In genomic region chr11:134412508-134413333, GRCh38 we compare ENCODE assay signal across 8 cellular contexts. TPM values are rescaled to one million over a fixed set of nuclear protein-coding genes. Genes with fewer than 3 reads are reported as not detected.
DNase-seq lines count a peak whose midpoint lies in the region; ATAC-seq and TF ChIP-seq lines count a peak whose summit lies in the region.

No MANE protein-coding gene starts in this region.

- TF ChIP-seq CTCF in coronary artery (IDR thresholded peaks at IDR 0.05), result no peak
- TF ChIP-seq CTCF in natural killer cell (IDR thresholded peaks at IDR 0.05), result no peak

- peak; percentile 55 to 61 (median 57) for ATAC-seq in natural killer cell
- ATAC-seq in HG03139 (IDR thresholded peaks at IDR 0.05; ENCODE audit: unreplicated experiment), result no peak
- ATAC-seq in HG03354 (IDR thresholded peaks at IDR 0.05; ENCODE audit: poor library complexity, severe bottlenecking, unreplicated experiment), result no peak

- H3K27me3 Mint-ChIP-seq in natural killer cell (ENCODE audit: low read depth in 2 of 2), result peaks cover 23 to 32% of the 10 kb centered on the region in 2 donors

- H3K4me1 Mint-ChIP-seq in natural killer cell, result peaks cover 41 to 58% of the 10 kb centered on the region in 2 donors

- peak overlapping the region; percentile 79 for H3K4me3 Mint-ChIP-seq in natural killer cell

- H3K9me3 Mint-ChIP-seq in natural killer cell, result no peaks in the 10 kb centered on the region

- intact Hi-C loops in natural killer cell (cut with micrococcal nuclease), result no loop called here

- no peaks in the 10 kb centered on the region for H3K36me3 Mint-ChIP-seq in natural killer cell

- H3K4me3 ChIP-seq in coronary artery, result peak overlapping the region; percentile 70

- H3K27ac Mint-ChIP-seq in natural killer cell, result peak overlapping the region; percentile 24 to 44

- H3K27ac ChIP-seq in coronary artery, result no peak overlapping the region

- DNase-seq in DMS53 treated with DMSO at 0.1 percent for 48 hours (lab: John Stamatoyannopoulos, UW; ENCODE audit: unreplicated experiment) (peak; percentile 35), NCI-H69 (lab: John Stamatoyannopoulos, UW) (peak; percentile 74), coronary artery (ENCODE audit: low spot score) (no peak), natural killer cell (no peak), NCI-H187 treated with DMSO at 0.1 percent for 48 hours (lab: John Stamatoyannopoulos, UW) (no peak), hepatic stellate cell (ENCODE audit: low spot score) (no peak)

RNA-seq across cellular contexts. Expression of gene B3GAT1, which starts 0.7 kb away (rescaled TPM):
- 10 to 100 TPM; 41.3 to 78.4 (median 65.1) TPM for total RNA-seq in natural killer cell

Comparison
In these comparisons a context has a peak if more than half of its experiments do, and no peak if none do; other contexts are left out.
1. DNase-seq: peak in DMS53 treated with DMSO at 0.1 percent for 48 hours (single experiment) and NCI-H69 (single experiment); none in coronary artery (single experiment), natural killer cell (single experiment), NCI-H187 treated with DMSO at 0.1 percent for 48 hours (single experiment) and hepatic stellate cell (single experiment).
2. ATAC-seq: peak in natural killer cell (3 of 3); none in HG03139 (single experiment) and HG03354 (single experiment).